Comparison of ENCODE assay signal across 1 cellular context in the genomic region with DNA sequence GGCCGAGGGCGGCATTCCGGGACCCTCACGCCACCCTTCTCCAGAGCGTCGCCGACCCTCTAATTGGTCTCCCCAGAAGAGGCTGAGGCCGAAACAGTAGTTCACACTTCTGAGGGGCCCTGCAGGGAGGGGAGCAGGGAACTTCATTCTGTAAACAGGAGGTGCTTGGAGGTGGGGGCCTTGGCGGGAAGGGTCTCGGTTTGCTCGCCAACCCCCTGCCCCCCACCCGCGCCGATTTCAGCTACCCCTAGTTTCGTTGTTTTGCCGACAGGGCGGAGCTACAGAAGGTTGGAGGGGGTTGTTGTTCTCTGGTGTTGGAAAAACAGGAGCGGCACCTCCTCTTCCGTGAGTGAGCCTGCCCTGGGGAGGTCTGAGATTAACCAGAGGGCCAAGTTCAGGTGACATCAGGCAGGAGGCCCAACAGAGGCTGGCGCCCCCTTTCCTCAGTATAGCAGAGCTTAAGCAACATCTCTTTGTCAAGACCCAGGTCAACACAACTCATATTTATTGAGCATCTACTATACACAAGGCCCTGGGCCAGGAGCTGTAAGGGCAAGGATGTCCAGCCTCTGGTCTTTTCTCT.
TF ChIP-seq lines count a peak whose summit lies in the region.

No MANE protein-coding gene starts in this region.

TF ChIP-seq in HepG2, 621 proteins besides CTCF, POLR2A, EP300 and RAD21 (continued from another document and continues in another):
- TF ChIP-seq, protein P1, sequence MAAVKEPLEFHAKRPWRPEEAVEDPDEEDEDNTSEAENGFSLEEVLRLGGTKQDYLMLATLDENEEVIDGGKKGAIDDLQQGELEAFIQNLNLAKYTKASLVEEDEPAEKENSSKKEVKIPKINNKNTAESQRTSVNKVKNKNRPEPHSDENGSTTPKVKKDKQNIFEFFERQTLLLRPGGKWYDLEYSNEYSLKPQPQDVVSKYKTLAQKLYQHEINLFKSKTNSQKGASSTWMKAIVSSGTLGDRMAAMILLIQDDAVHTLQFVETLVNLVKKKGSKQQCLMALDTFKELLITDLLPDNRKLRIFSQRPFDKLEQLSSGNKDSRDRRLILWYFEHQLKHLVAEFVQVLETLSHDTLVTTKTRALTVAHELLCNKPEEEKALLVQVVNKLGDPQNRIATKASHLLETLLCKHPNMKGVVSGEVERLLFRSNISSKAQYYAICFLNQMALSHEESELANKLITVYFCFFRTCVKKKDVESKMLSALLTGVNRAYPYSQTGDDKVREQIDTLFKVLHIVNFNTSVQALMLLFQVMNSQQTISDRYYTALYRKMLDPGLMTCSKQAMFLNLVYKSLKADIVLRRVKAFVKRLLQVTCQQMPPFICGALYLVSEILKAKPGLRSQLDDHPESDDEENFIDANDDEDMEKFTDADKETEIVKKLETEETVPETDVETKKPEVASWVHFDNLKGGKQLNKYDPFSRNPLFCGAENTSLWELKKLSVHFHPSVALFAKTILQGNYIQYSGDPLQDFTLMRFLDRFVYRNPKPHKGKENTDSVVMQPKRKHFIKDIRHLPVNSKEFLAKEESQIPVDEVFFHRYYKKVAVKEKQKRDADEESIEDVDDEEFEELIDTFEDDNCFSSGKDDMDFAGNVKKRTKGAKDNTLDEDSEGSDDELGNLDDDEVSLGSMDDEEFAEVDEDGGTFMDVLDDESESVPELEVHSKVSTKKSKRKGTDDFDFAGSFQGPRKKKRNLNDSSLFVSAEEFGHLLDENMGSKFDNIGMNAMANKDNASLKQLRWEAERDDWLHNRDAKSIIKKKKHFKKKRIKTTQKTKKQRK (IDR thresholded peaks at IDR 0.05; ENCODE audit: low read length), result no peak
- TF ChIP-seq, protein P2, sequence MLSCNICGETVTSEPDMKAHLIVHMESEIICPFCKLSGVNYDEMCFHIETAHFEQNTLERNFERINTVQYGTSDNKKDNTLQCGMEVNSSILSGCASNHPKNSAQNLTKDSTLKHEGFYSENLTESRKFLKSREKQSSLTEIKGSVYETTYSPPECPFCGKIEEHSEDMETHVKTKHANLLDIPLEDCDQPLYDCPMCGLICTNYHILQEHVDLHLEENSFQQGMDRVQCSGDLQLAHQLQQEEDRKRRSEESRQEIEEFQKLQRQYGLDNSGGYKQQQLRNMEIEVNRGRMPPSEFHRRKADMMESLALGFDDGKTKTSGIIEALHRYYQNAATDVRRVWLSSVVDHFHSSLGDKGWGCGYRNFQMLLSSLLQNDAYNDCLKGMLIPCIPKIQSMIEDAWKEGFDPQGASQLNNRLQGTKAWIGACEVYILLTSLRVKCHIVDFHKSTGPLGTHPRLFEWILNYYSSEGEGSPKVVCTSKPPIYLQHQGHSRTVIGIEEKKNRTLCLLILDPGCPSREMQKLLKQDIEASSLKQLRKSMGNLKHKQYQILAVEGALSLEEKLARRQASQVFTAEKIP (CRISPR knock-in tag; IDR thresholded peaks at IDR 0.05; ENCODE audit: borderline replicate concordance), result no peak
- TF ChIP-seq KMT2A (CRISPR knock-in tag; IDR thresholded peaks at IDR 0.05) (no peak), SALL1 (CRISPR knock-in tag; IDR thresholded peaks at IDR 0.05) (peak; percentile 84), ESRRA (CRISPR knock-in tag; IDR thresholded peaks at IDR 0.05; ENCODE audit: low read depth) (peak; percentile 89; the same call in 1 of the 2 replicates), ZSCAN20 (CRISPR knock-in tag; IDR thresholded peaks at IDR 0.05; ENCODE audit: borderline replicate concordance) (no peak), NONO (IDR thresholded peaks at IDR 0.05) (no peak), NONO (CRISPR knock-in tag; conservative IDR thresholded peaks at IDR 0.05) (peak; percentile 14), KLF13 (CRISPR knock-in tag; IDR thresholded peaks at IDR 0.05) (no peak), SP4 (CRISPR knock-in tag; IDR thresholded peaks at IDR 0.05) (no peak), HOXA3 (CRISPR knock-in tag; IDR thresholded peaks at IDR 0.05) (peak; percentile 57; the same call in 1 of the 2 replicates), ZNF563 (CRISPR knock-in tag; IDR thresholded peaks at IDR 0.05) (no peak; the same call in 1 of the 2 replicates), ZNF619 (CRISPR knock-in tag; IDR thresholded peaks at IDR 0.05) (no peak), SIX1 (CRISPR knock-in tag; IDR thresholded peaks at IDR 0.05; ENCODE audit: borderline replicate concordance) (no peak), EZH2 (conservative IDR thresholded peaks at IDR 0.05; ENCODE audit: low read depth, low read length) (no peak), CBX1 (IDR thresholded peaks at IDR 0.05; ENCODE audit: low read depth) (no peak), ZNF558 (CRISPR knock-in tag; IDR thresholded peaks at IDR 0.05; ENCODE audit: borderline replicate concordance) (peak; percentile 54; the same call in 1 of the 2 replicates), ZFP36L1 (CRISPR knock-in tag; IDR thresholded peaks at IDR 0.05) (no peak), ZBTB1 (CRISPR knock-in tag; IDR thresholded peaks at IDR 0.05; ENCODE audit: borderline replicate concordance) (no peak), ZNF766 (CRISPR knock-in tag; IDR thresholded peaks at IDR 0.05; ENCODE audit: borderline replicate concordance) (no peak), HMG20B (CRISPR knock-in tag; conservative IDR thresholded peaks at IDR 0.05) (peak; percentile 64; the same call in 1 of the 2 replicates), NFATC3 (CRISPR knock-in tag; IDR thresholded peaks at IDR 0.05) (no peak), NFRKB (IDR thresholded peaks at IDR 0.05) (no peak), ZNF788 (CRISPR knock-in tag; IDR thresholded peaks at IDR 0.05; ENCODE audit: borderline replicate concordance) (peak; percentile 32; the same call in 1 of the 2 replicates), NR2F1 (CRISPR knock-in tag; IDR thresholded peaks at IDR 0.05) (peak in 1 of 2 experiments; percentile 32; a peak in 1 of 4 replicates), GTF2F1 (IDR thresholded peaks at IDR 0.05; ENCODE audit: low read length) (no peak), RBAK (CRISPR knock-in tag; IDR thresholded peaks at IDR 0.05) (no peak), KDM2A (CRISPR knock-in tag; IDR thresholded peaks at IDR 0.05; ENCODE audit: borderline replicate concordance, low read depth) (no peak; the same call in 1 of the 2 replicates), ZNF430 (CRISPR knock-in tag; IDR thresholded peaks at IDR 0.05) (no peak), CHD4 (IDR thresholded peaks at IDR 0.05; ENCODE audit: borderline replicate concordance, low read length) (no peak)
- TF ChIP-seq, protein P3, sequence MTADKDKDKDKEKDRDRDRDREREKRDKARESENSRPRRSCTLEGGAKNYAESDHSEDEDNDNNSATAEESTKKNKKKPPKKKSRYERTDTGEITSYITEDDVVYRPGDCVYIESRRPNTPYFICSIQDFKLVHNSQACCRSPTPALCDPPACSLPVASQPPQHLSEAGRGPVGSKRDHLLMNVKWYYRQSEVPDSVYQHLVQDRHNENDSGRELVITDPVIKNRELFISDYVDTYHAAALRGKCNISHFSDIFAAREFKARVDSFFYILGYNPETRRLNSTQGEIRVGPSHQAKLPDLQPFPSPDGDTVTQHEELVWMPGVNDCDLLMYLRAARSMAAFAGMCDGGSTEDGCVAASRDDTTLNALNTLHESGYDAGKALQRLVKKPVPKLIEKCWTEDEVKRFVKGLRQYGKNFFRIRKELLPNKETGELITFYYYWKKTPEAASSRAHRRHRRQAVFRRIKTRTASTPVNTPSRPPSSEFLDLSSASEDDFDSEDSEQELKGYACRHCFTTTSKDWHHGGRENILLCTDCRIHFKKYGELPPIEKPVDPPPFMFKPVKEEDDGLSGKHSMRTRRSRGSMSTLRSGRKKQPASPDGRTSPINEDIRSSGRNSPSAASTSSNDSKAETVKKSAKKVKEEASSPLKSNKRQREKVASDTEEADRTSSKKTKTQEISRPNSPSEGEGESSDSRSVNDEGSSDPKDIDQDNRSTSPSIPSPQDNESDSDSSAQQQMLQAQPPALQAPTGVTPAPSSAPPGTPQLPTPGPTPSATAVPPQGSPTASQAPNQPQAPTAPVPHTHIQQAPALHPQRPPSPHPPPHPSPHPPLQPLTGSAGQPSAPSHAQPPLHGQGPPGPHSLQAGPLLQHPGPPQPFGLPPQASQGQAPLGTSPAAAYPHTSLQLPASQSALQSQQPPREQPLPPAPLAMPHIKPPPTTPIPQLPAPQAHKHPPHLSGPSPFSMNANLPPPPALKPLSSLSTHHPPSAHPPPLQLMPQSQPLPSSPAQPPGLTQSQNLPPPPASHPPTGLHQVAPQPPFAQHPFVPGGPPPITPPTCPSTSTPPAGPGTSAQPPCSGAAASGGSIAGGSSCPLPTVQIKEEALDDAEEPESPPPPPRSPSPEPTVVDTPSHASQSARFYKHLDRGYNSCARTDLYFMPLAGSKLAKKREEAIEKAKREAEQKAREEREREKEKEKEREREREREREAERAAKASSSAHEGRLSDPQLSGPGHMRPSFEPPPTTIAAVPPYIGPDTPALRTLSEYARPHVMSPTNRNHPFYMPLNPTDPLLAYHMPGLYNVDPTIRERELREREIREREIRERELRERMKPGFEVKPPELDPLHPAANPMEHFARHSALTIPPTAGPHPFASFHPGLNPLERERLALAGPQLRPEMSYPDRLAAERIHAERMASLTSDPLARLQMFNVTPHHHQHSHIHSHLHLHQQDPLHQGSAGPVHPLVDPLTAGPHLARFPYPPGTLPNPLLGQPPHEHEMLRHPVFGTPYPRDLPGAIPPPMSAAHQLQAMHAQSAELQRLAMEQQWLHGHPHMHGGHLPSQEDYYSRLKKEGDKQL (CRISPR knock-in tag; IDR thresholded peaks at IDR 0.05; ENCODE audit: low read depth), result 0 out of 2 replicates have a peak, but pooled peaks have one; percentile 43
- TF ChIP-seq, protein P4, sequence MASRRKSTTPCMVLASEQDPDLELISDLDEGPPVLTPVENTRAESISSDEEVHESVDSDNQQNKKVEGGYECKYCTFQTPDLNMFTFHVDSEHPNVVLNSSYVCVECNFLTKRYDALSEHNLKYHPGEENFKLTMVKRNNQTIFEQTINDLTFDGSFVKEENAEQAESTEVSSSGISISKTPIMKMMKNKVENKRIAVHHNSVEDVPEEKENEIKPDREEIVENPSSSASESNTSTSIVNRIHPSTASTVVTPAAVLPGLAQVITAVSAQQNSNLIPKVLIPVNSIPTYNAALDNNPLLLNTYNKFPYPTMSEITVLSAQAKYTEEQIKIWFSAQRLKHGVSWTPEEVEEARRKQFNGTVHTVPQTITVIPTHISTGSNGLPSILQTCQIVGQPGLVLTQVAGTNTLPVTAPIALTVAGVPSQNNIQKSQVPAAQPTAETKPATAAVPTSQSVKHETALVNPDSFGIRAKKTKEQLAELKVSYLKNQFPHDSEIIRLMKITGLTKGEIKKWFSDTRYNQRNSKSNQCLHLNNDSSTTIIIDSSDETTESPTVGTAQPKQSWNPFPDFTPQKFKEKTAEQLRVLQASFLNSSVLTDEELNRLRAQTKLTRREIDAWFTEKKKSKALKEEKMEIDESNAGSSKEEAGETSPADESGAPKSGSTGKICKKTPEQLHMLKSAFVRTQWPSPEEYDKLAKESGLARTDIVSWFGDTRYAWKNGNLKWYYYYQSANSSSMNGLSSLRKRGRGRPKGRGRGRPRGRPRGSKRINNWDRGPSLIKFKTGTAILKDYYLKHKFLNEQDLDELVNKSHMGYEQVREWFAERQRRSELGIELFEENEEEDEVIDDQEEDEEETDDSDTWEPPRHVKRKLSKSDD (CRISPR knock-in tag; IDR thresholded peaks at IDR 0.05; ENCODE audit: low read depth), result no peak
- TF ChIP-seq, protein P5, sequence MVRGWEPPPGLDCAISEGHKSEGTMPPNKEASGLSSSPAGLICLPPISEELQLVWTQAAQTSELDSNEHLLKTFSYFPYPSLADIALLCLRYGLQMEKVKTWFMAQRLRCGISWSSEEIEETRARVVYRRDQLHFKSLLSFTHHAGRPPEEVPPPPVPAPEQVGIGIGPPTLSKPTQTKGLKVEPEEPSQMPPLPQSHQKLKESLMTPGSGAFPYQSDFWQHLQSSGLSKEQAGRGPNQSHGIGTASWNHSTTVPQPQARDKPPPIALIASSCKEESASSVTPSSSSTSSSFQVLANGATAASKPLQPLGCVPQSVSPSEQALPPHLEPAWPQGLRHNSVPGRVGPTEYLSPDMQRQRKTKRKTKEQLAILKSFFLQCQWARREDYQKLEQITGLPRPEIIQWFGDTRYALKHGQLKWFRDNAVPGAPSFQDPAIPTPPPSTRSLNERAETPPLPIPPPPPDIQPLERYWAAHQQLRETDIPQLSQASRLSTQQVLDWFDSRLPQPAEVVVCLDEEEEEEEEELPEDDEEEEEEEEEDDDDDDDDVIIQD (CRISPR knock-in tag; IDR thresholded peaks at IDR 0.05; ENCODE audit: low read depth), result no peak
- TF ChIP-seq, protein P6, sequence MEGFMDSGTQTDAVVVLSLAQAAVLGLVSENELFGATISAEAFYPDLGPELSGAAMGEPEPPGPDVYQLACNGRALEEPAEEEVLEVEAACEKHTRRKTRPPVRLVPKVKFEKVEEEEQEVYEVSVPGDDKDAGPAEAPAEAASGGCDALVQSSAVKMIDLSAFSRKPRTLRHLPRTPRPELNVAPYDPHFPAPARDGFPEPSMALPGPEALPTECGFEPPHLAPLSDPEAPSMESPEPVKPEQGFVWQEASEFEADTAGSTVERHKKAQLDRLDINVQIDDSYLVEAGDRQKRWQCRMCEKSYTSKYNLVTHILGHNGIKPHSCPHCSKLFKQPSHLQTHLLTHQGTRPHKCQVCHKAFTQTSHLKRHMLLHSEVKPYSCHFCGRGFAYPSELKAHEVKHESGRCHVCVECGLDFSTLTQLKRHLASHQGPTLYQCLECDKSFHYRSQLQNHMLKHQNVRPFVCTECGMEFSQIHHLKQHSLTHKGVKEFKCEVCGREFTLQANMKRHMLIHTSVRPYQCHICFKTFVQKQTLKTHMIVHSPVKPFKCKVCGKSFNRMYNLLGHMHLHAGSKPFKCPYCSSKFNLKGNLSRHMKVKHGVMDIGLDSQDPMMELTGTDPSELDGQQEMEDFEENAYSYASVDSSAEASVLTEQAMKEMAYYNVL (CRISPR knock-in tag; IDR thresholded peaks at IDR 0.05; ENCODE audit: borderline replicate concordance), result 0 out of 2 replicates have a peak, but pooled peaks have one; percentile 18
- TF ChIP-seq, protein P7, sequence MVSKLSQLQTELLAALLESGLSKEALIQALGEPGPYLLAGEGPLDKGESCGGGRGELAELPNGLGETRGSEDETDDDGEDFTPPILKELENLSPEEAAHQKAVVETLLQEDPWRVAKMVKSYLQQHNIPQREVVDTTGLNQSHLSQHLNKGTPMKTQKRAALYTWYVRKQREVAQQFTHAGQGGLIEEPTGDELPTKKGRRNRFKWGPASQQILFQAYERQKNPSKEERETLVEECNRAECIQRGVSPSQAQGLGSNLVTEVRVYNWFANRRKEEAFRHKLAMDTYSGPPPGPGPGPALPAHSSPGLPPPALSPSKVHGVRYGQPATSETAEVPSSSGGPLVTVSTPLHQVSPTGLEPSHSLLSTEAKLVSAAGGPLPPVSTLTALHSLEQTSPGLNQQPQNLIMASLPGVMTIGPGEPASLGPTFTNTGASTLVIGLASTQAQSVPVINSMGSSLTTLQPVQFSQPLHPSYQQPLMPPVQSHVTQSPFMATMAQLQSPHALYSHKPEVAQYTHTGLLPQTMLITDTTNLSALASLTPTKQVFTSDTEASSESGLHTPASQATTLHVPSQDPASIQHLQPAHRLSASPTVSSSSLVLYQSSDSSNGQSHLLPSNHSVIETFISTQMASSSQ (IDR thresholded peaks at IDR 0.05; ENCODE audit: low read depth), result no peak
- TF ChIP-seq, protein P7 (CRISPR knock-in tag; IDR thresholded peaks at IDR 0.05; ENCODE audit: borderline replicate concordance), result peak; percentile 25; the same call in 1 of the 2 replicates
